In genomic region chr6:93894521-93894920, GRCh38 we compare ENCODE assay signal across 35 cellular contexts.
"Had no signal": no experiment of that assay in that cellular context is flagged by ENCODE, and none has a peak within 500 bp of the region (broad histone marks: within the 10 kb centered on the region; RNA-seq: fewer than 3 reads in every experiment).

No MANE protein-coding gene starts in this region.

- H3K4me2 ChIP-seq: smooth muscle cell had no signal

- H3K36me3 Mint-ChIP-seq: activated naive CD4-positive, alpha-beta T cell treated with anti-CD3 and anti-CD28 coated beads, Interleukin-2, amount 50 U/mL, for 24 hours; stimulated activated memory B cell treated with anti-CD40 and anti-IgM and Interleukin-4, amounts not matched to agents 10 μg/mL and 1 μg/mL and 100 μg/mL, for 72 hours had no signal

- H3K27me3 Mint-ChIP-seq: activated CD4-positive, alpha-beta T cell treated with anti-CD3 and anti-CD28 coated beads, Interleukin-2, amount 10 ng/mL, durations not matched to agents 7 days and 5 days; activated CD8-positive, alpha-beta T cell treated with anti-CD3 and anti-CD28 coated beads for 36 hours; activated naive CD4-positive, alpha-beta T cell treated with anti-CD3 and anti-CD28 coated beads, Interleukin-2, amount 50 U/mL, for 24 hours; activated naive CD8-positive, alpha-beta T cell treated with anti-CD3 and anti-CD28 coated beads, Interleukin-2, amount 50 U/mL, for 24 hours; activated T-helper 17 cell treated with anti-CD3 and anti-CD28 coated beads, Interleukin-2, amount 50 U/mL, for 72 hours; stimulated activated memory B cell treated with anti-CD40 and anti-IgM and Interleukin-4, amounts not matched to agents 10 μg/mL and 1 μg/mL and 100 μg/mL, for 72 hours had no signal

- H3K27me3 ChIP-seq: body of pancreas, cardiac muscle cell, dorsolateral prefrontal cortex, gastrocnemius medialis, neutrophil, sigmoid colon, stomach, tibial nerve had no signal

- H3K27ac ChIP-seq: body of pancreas, cardiac muscle cell, coronary artery, dorsolateral prefrontal cortex, gastrocnemius medialis, left ventricle myocardium inferior, neutrophil, parathyroid adenoma, psoas muscle, sigmoid colon, stomach, tibial nerve had no signal

- H3K9ac ChIP-seq: parathyroid adenoma had no signal

- H2AFZ ChIP-seq: parathyroid adenoma had no signal

- H3K9me3 ChIP-seq: body of pancreas, gastrocnemius medialis, left ventricle myocardium inferior, mucosa of descending colon, neutrophil, psoas muscle, sigmoid colon, stomach, tibial nerve had no signal

- H3K4me3 Mint-ChIP-seq: activated CD4-positive, alpha-beta T cell treated with anti-CD3 and anti-CD28 coated beads, Interleukin-2, amount 10 ng/mL, durations not matched to agents 7 days and 5 days; activated CD8-positive, alpha-beta T cell treated with anti-CD3 and anti-CD28 coated beads for 36 hours; activated naive CD4-positive, alpha-beta T cell treated with anti-CD3 and anti-CD28 coated beads, Interleukin-2, amount 50 U/mL, for 24 hours; activated naive CD8-positive, alpha-beta T cell treated with anti-CD3 and anti-CD28 coated beads, Interleukin-2, amount 50 U/mL, for 24 hours; activated T-cell treated with anti-CD3 and anti-CD28 coated beads, Interleukin-2, amount 50 U/mL, for 4 hours; activated T-helper 17 cell treated with anti-CD3 and anti-CD28 coated beads, Interleukin-2, amount 50 U/mL, for 72 hours; nephron progenitor cell; stimulated activated memory B cell treated with anti-CD40 and anti-IgM and Interleukin-4, amounts not matched to agents 10 μg/mL and 1 μg/mL and 100 μg/mL, for 72 hours; T-helper 1 cell treated with Interleukin-12 subunit alpha and Interleukin-12 subunit beta and Interleukin-4 antibody, amounts not matched to agents 30 μg/mL and 1 μg/mL, for 36 hours had no signal

- H3K36me3 ChIP-seq: cardiac muscle cell, gastrocnemius medialis, left ventricle myocardium inferior, neutrophil, sigmoid colon, stomach, tibial nerve had no signal

- ATAC-seq: activated CD8-positive, alpha-beta T cell treated with anti-CD3 and anti-CD28 coated beads for 36 hours; activated naive CD8-positive, alpha-beta T cell treated with anti-CD3 and anti-CD28 coated beads, Interleukin-2, amount 50 U/mL, for 24 hours; activated T-cell treated with anti-CD3 and anti-CD28 coated beads, Interleukin-2, amount 50 U/mL, for 4 hours; activated T-helper 17 cell treated with anti-CD3 and anti-CD28 coated beads, Interleukin-2, amount 50 U/mL, for 72 hours; body of pancreas; gastrocnemius medialis; mucosa of descending colon; psoas muscle; stimulated activated memory B cell treated with anti-CD40 and anti-IgM and Interleukin-4, amounts not matched to agents 10 μg/mL and 1 μg/mL and 100 μg/mL, for 72 hours had no signal

- H3K4me1 Mint-ChIP-seq: activated CD4-positive, alpha-beta T cell treated with anti-CD3 and anti-CD28 coated beads, Interleukin-2, amount 10 ng/mL, durations not matched to agents 7 days and 5 days; activated naive CD4-positive, alpha-beta T cell treated with anti-CD3 and anti-CD28 coated beads, Interleukin-2, amount 50 U/mL, for 24 hours; activated naive CD8-positive, alpha-beta T cell treated with anti-CD3 and anti-CD28 coated beads, Interleukin-2, amount 50 U/mL, for 24 hours; activated T-helper 17 cell treated with anti-CD3 and anti-CD28 coated beads, Interleukin-2, amount 50 U/mL, for 72 hours; nephron progenitor cell; stimulated activated memory B cell treated with anti-CD40 and anti-IgM and Interleukin-4, amounts not matched to agents 10 μg/mL and 1 μg/mL and 100 μg/mL, for 72 hours had no signal

- H3K4me3 ChIP-seq: body of pancreas, cardiac muscle cell, coronary artery, dorsolateral prefrontal cortex, gastrocnemius medialis, left ventricle myocardium inferior, lung, mucosa of descending colon, psoas muscle, sigmoid colon, smooth muscle cell, stomach, tibial nerve had no signal

- H3K27ac Mint-ChIP-seq: activated CD4-positive, alpha-beta T cell treated with anti-CD3 and anti-CD28 coated beads, Interleukin-2, amount 10 ng/mL, durations not matched to agents 7 days and 5 days; activated CD8-positive, alpha-beta T cell treated with anti-CD3 and anti-CD28 coated beads for 36 hours; activated naive CD4-positive, alpha-beta T cell treated with anti-CD3 and anti-CD28 coated beads, Interleukin-2, amount 50 U/mL, for 24 hours; activated naive CD8-positive, alpha-beta T cell treated with anti-CD3 and anti-CD28 coated beads, Interleukin-2, amount 50 U/mL, for 24 hours; activated T-helper 17 cell treated with anti-CD3 and anti-CD28 coated beads, Interleukin-2, amount 50 U/mL, for 72 hours; nephron progenitor cell; stimulated activated memory B cell treated with anti-CD40 and anti-IgM and Interleukin-4, amounts not matched to agents 10 μg/mL and 1 μg/mL and 100 μg/mL, for 72 hours; T-helper 1 cell treated with Interleukin-12 subunit alpha and Interleukin-12 subunit beta and Interleukin-4 antibody, amounts not matched to agents 30 μg/mL and 1 μg/mL, for 36 hours had no signal

- H3K9me3 Mint-ChIP-seq: activated CD4-positive, alpha-beta T cell treated with anti-CD3 and anti-CD28 coated beads, Interleukin-2, amount 10 ng/mL, durations not matched to agents 7 days and 5 days; activated naive CD4-positive, alpha-beta T cell treated with anti-CD3 and anti-CD28 coated beads, Interleukin-2, amount 50 U/mL, for 24 hours; nephron progenitor cell; T-helper 1 cell treated with Interleukin-12 subunit alpha and Interleukin-12 subunit beta and Interleukin-4 antibody, amounts not matched to agents 30 μg/mL and 1 μg/mL, for 36 hours had no signal

- DNase-seq: activated CD4-positive, alpha-beta T cell treated with anti-CD3 and anti-CD28 coated beads for 1 hour; activated CD4-positive, alpha-beta T cell treated with anti-CD3 and anti-CD28 coated beads, Interleukin-2, amount 10 ng/mL, durations not matched to agents 7 days and 5 days; activated CD8-positive, alpha-beta T cell treated with anti-CD3 and anti-CD28 coated beads for 36 hours; activated naive CD8-positive, alpha-beta T cell treated with anti-CD3 and anti-CD28 coated beads, Interleukin-2, amount 50 U/mL, for 24 hours; activated T-cell treated with anti-CD3 and anti-CD28 coated beads, Interleukin-2, amount 50 U/mL, for 4 hours; body of pancreas; cerebellar nuclear complex; dorsolateral prefrontal cortex; effector memory CD4-positive, alpha-beta T cell; gastrocnemius medialis; glutamatergic neuron; islet precursor cell; left ventricle myocardium inferior; mucosa of descending colon; nephron progenitor cell; psoas muscle; sigmoid colon; stimulated activated CD4-positive, alpha-beta T cell treated with anti-CD3 and anti-CD28 coated beads, Interleukin-1b, Interleukin-23, amount 100 ng/mL, for 48 hours; stimulated activated CD4-positive, alpha-beta T cell treated with anti-CD3 and anti-CD28 coated beads, Interleukin-4, amount 100 ng/mL, for 4 hours; stimulated activated CD8-positive, alpha-beta memory T cell treated with anti-CD3 and anti-CD28 coated beads, Interleukin-4, amount 100 ng/mL, for 48 hours; stomach; SW 1271; T-helper 9 cell had no signal

- H3K79me2 ChIP-seq: parathyroid adenoma had no signal

- H3K4me1 ChIP-seq: body of pancreas, gastrocnemius medialis, left ventricle myocardium inferior, parathyroid adenoma, psoas muscle, sigmoid colon, stomach, tibial nerve had no signal

- FAIRE-seq: TTC549 had no signal
